ENCODE assay signal across 8 cellular contexts in the genomic region with DNA sequence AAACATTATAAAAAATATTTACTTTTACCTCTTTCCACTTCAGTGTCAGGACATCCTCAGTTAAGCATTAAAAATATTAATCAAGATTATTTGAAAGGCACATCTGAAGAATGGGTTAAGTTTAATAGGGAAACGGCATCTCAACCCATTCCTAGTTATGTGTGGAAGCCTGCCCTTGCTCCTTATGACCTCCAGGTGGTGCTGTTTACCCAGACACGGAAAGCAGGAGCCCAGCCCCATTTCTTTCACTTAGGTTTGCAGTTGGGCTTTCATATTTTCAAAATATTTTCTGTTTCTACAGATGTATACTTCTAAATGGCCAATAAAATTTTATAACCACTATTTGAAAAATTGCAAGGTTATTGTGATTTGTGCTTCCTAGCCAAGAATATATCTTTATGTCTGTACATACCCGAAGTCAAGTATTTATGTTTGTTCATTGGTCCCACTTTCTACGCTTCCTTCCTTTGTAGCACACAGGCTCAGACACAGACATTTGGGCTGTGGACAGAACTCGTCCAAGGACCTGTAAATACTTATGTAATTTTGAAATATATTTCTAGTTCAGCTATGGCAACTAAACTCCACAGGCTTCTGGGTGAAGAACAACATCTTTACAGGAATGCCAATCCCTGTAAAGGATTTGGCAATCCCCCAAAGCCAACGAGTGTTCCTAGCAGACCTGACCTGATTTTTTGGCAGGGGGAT.
DNase-seq lines count a peak whose midpoint lies in the region; FAIRE-seq and TF ChIP-seq lines count a peak whose summit lies in the region.
"Had no signal": no experiment of that assay in that cellular context is flagged by ENCODE, and none has a peak within 500 bp of the region (broad histone marks: within the 10 kb centered on the region; RNA-seq: fewer than 3 reads in every experiment).

No MANE protein-coding gene starts in this region.

- H3K79me2 ChIP-seq in SU-DHL-6 (ENCODE audit: insufficient read depth, low read length) (no peaks in the 10 kb centered on the region), keratinocyte (ENCODE audit: control insufficient read depth, insufficient read depth, low read length) (no peaks in the 10 kb centered on the region)

- H3K4me1 ChIP-seq in keratinocyte (ENCODE audit: control insufficient read depth, extremely low read depth, insufficient read depth, low read length) = no peaks in the 10 kb centered on the region

- TF ChIP-seq CTCF in GM06990 (IDR thresholded peaks at IDR 0.05; ENCODE audit: insufficient read depth, low read length, poor library complexity, severe bottlenecking) = peak; percentile 89
- peak; percentile 86 for TF ChIP-seq CTCF in SU-DHL-6 (IDR thresholded peaks at IDR 0.05; ENCODE audit: insufficient read depth, low read length, poor library complexity, severe bottlenecking)
- peak; percentile 96 for TF ChIP-seq CTCF in cardiac fibroblast (IDR thresholded peaks at IDR 0.05; ENCODE audit: low read depth, low read length)
- peak; percentile 84 to 87 (median 85) for TF ChIP-seq CTCF in keratinocyte (optimal IDR thresholded peaks at IDR 0.05 in 1 of 3, IDR thresholded peaks at IDR 0.05 in 1 of 3, conservative IDR thresholded peaks at IDR 0.05 in 1 of 3; ENCODE audit: extremely low read depth in 1 of 3, insufficient read depth in 2 of 3, low read length in 3 of 3)

- DNase-seq in GM06990 (ENCODE audit: extremely low read depth, insufficient read length) (no peak), H7 (peak; percentile 32), MV-4-11 (lab: John Stamatoyannopoulos, UW) (peak; percentile 29), cardiac fibroblast (ENCODE audit: low read depth in 2 of 2) (peak; percentile 79), keratinocyte (ENCODE audit: low read depth, low spot score) (no peak)
- DNase-seq in stimulated activated CD4-positive, alpha-beta T cell treated with anti-CD3 and anti-CD28 coated beads, Interleukin-1b, Interleukin-23, amount 100 ng/mL, for 4 hours (ENCODE audit: low read depth in 2 of 2) = peak; percentile 1 to 5
- DNase-seq: activated naive CD8-positive, alpha-beta T cell treated with anti-CD3 and anti-CD28 coated beads, Interleukin-2, amount 10 ng/mL, durations not matched to agents 7 days and 5 days had no signal

- no peak overlapping the region for H2AFZ ChIP-seq in SU-DHL-6 (ENCODE audit: low read depth, low read length, severe bottlenecking)
- no peak overlapping the region for H2AFZ ChIP-seq in keratinocyte (ENCODE audit: control insufficient read depth, low read length)

- H3K9me2 ChIP-seq in SU-DHL-6 (replicated peaks; ENCODE audit: insufficient read depth, low read length) = no peaks in the 10 kb centered on the region

- H3K27ac ChIP-seq in SU-DHL-6 (ENCODE audit: low read depth, low read length) = no peak overlapping the region
- no peak overlapping the region for H3K27ac ChIP-seq in keratinocyte (ENCODE audit: control insufficient read depth, insufficient read depth, low read length)

- H3K4me3 ChIP-seq in GM06990 (replicated peaks; ENCODE audit: low read depth, low read length) (no peak overlapping the region), H7 (ENCODE audit: insufficient read depth, low read depth, low read length) (no peak overlapping the region), SU-DHL-6 (ENCODE audit: insufficient read depth, low read length, poor library complexity, severe bottlenecking) (no peak overlapping the region), cardiac fibroblast (replicated peaks in 1 of 2; ENCODE audit: low read depth in 2 of 2, low read length in 2 of 2) (no peak overlapping the region), keratinocyte (ENCODE audit: control insufficient read depth in 2 of 3, extremely low read depth in 1 of 3, insufficient read depth in 2 of 3, low read depth in 1 of 3, low read length in 3 of 3) (no peak overlapping the region)

- dilution Hi-C loops in keratinocyte (cut with MboI; ENCODE audit: extremely low pct_ligation_motif_present, low sequenced_read_pairs) = loop anchor here (25.0 kb wide), 2 partner anchors 1211 to 1736 kb away; no protein-coding TSS in a partner anchor

- H4K20me1 ChIP-seq in SU-DHL-6 (ENCODE audit: low read depth, low read length) (no peaks in the 10 kb centered on the region), keratinocyte (ENCODE audit: control insufficient read depth, extremely low read depth, insufficient read depth, low read length) (no peaks in the 10 kb centered on the region)

- no peaks in the 10 kb centered on the region for H3K36me3 ChIP-seq in GM06990 (ENCODE audit: control insufficient read depth, insufficient read depth, low read length)
- no peaks in the 10 kb centered on the region for H3K36me3 ChIP-seq in H7 (replicated peaks; ENCODE audit: control insufficient read depth, insufficient read depth, low read length)
- H3K36me3 ChIP-seq in SU-DHL-6 (ENCODE audit: low read length) = no peaks in the 10 kb centered on the region
- no peaks in the 10 kb centered on the region for H3K36me3 ChIP-seq in keratinocyte (ENCODE audit: control insufficient read depth in 2 of 2, extremely low read depth in 1 of 2, insufficient read depth in 2 of 2, low read length in 2 of 2)

- no peaks in the 10 kb centered on the region for H3K9me1 ChIP-seq in keratinocyte (ENCODE audit: control insufficient read depth, extremely low read depth, insufficient read depth, low read length)

- H3K27me3 ChIP-seq in GM06990 (replicated peaks; ENCODE audit: control insufficient read depth, insufficient read depth, low read length) = no peaks in the 10 kb centered on the region
- no peaks in the 10 kb centered on the region for H3K27me3 ChIP-seq in H7 (ENCODE audit: control insufficient read depth, insufficient read depth, low read length)
- no peaks in the 10 kb centered on the region for H3K27me3 ChIP-seq in SU-DHL-6 (ENCODE audit: low read length)
- peaks cover 5% of the 10 kb centered on the region for H3K27me3 ChIP-seq in keratinocyte (ENCODE audit: control insufficient read depth, extremely low read depth, insufficient read depth, low read length)

- H3K9me3 ChIP-seq in SU-DHL-6 (ENCODE audit: insufficient read depth, low read length) (no peaks in the 10 kb centered on the region), keratinocyte (ENCODE audit: control insufficient read depth, low read depth, low read length) (no peaks in the 10 kb centered on the region)

- H3K4me2 ChIP-seq in SU-DHL-6 (ENCODE audit: low read depth, low read length, poor library complexity, severe bottlenecking) (no peak overlapping the region), keratinocyte (ENCODE audit: control insufficient read depth, extremely low read depth, insufficient read depth, low read depth, low read length) (no peak overlapping the region)

- H3F3A ChIP-seq in SU-DHL-6 (ENCODE audit: insufficient read depth) = no peaks in the 10 kb centered on the region

- H3K9ac ChIP-seq in SU-DHL-6 (ENCODE audit: low read length) = no peak overlapping the region
- H3K9ac ChIP-seq in keratinocyte (ENCODE audit: control insufficient read depth, extremely low read depth, insufficient read depth, low read length) = no peak overlapping the region

- FAIRE-seq in keratinocyte (lab: Jason Lieb, UNC) = peak; percentile 59

Comparison
In these comparisons a context has a peak if more than half of its experiments do, and no peak if none do; other contexts are left out.
1. DNase-seq: peak in H7 (single experiment), MV-4-11 (single experiment), cardiac fibroblast (2 of 2) and stimulated activated CD4-positive, alpha-beta T cell treated with anti-CD3 and anti-CD28 coated beads, Interleukin-1b, Interleukin-23, amount 100 ng/mL, for 4 hours (2 of 2); none in GM06990 (single experiment) and keratinocyte (single experiment).
2. Peak in every context shown above with its lines, with median percentiles within 50 percentile points of each other: CTCF ChIP-seq.